Comparison of ENCODE assay signal across 15 cellular contexts in the genomic region with DNA sequence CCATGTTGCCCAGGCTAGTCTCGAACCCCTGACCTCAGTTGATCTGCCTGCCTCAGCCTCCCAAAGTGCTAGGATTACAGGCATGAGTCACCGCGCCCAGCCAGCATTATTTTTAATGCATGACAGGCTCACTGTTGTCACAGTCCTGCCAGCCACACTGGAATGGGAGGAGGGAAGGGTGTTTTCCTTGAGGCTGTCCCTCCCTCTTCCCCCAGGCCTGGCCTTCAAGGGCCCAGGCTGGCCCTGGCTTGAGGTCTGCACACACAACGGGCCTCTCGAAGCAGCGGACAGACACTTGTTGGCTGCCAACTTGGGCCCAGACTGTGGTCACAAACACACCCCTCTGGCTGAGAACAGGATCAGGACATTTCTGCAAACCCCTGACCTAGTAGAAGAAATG. TPM values are rescaled to one million over a fixed set of nuclear protein-coding genes. Genes with fewer than 3 reads are reported as not detected.
DNase-seq lines count a peak whose midpoint lies in the region; ATAC-seq and TF ChIP-seq lines count a peak whose summit lies in the region.
"Had no signal": no experiment of that assay in that cellular context is flagged by ENCODE, and none has a peak within 500 bp of the region (broad histone marks: within the 10 kb centered on the region; RNA-seq: fewer than 3 reads in every experiment).

No MANE protein-coding gene starts in this region.

- intact Hi-C loops in left ventricle myocardium inferior (cut with micrococcal nuclease) (no loop called here), sciatic nerve (cut with DNase I) (no loop called here), prostate gland (cut with DNase I) (no loop called here)

- H3K9me2 ChIP-seq in hepatocyte (replicated peaks; ENCODE audit: insufficient read depth): no peaks in the 10 kb centered on the region

- peaks cover 7% of the 10 kb centered on the region for H3K36me3 ChIP-seq in left ventricle myocardium inferior
- H3K36me3 ChIP-seq in hepatocyte (replicated peaks; ENCODE audit: insufficient read depth, low read depth): no peaks in the 10 kb centered on the region
- H3K36me3 ChIP-seq in prostate gland: no peaks in the 10 kb centered on the region

- no peaks in the 10 kb centered on the region for H3K79me2 ChIP-seq in hepatocyte

- DNase-seq in C1 segment of cervical spinal cord (lab: John Stamatoyannopoulos, UW): peak in 8 of 14 donors; percentile 20 to 63 (median 42)
- DNase-seq in anterior cingulate cortex (lab: John Stamatoyannopoulos, UW): peak in 42 of 58 donors; percentile 10 to 85 (median 57)
- peak; percentile 59 for DNase-seq in left ventricle myocardium inferior
- no peak for DNase-seq in sciatic nerve (ENCODE audit: low spot score)
- no peak for DNase-seq in hepatocyte (ENCODE audit: low spot score)
- DNase-seq in activated naive CD4-positive, alpha-beta T cell treated with anti-CD3 and anti-CD28 coated beads, Interleukin-2, amount 50 U/mL, for 16 hours: no peak
- no peak for DNase-seq in AG08396 (ENCODE audit: low spot score)
- no peak for DNase-seq in prostate gland (ENCODE audit: low spot score)
- DNase-seq: activated CD4-positive, alpha-beta memory T cell treated with anti-CD3 and anti-CD28 coated beads, Interleukin-2, amount 10 ng/mL, durations not matched to agents 7 days and 5 days; activated naive CD4-positive, alpha-beta T cell treated with Interleukin-2 at 50 U/mL for 16 hours; DMS79 treated with DMSO at 0.1 percent for 48 hours; Kasumi-1; T-helper 17 cell had no signal

- H3K27me3 ChIP-seq in left ventricle myocardium inferior (ENCODE audit: low read depth) (no peaks in the 10 kb centered on the region), hepatocyte (no peaks in the 10 kb centered on the region), prostate gland (replicated peaks; ENCODE audit: insufficient read depth) (no peaks in the 10 kb centered on the region)

- no peak overlapping the region for H2AFZ ChIP-seq in hepatocyte
- H2AFZ ChIP-seq: PC-9 had no signal

- H3K4me3 ChIP-seq in left ventricle myocardium inferior (no peak overlapping the region), hepatocyte (no peak overlapping the region), prostate gland (no peak overlapping the region)
- H3K4me3 ChIP-seq: PC-9, skin epidermis had no signal

- no peak for TF ChIP-seq CTCF in left ventricle myocardium inferior (IDR thresholded peaks at IDR 0.05; ENCODE audit: borderline replicate concordance)
- no peak for TF ChIP-seq CTCF in hepatocyte (IDR thresholded peaks at IDR 0.05; ENCODE audit: poor library complexity)
- no peak for TF ChIP-seq CTCF in prostate gland (IDR thresholded peaks at IDR 0.05)

- peak overlapping the region; percentile 91 for H3K27ac ChIP-seq in left ventricle myocardium inferior (replicated peaks)
- H3K27ac ChIP-seq in hepatocyte: no peak overlapping the region
- H3K27ac ChIP-seq in prostate gland: no peak overlapping the region
- H3K27ac ChIP-seq: PC-9 had no signal

- ATAC-seq in sciatic nerve: peak; percentile 74
- ATAC-seq: T-helper 17 cell had no signal

- no peaks in the 10 kb centered on the region for H4K20me1 ChIP-seq in hepatocyte (ENCODE audit: insufficient read depth, poor library complexity, severe bottlenecking)

- 89% methylated on average over 6 of the region's 6 CpGs for WGBS in hepatocyte (ENCODE audit: low lambda C conversion rate, missing lambda C conversion rate)
- 70% methylated on average over 6 of the region's 6 CpGs for WGBS in prostate gland

- H3K9me3 ChIP-seq in left ventricle myocardium inferior (replicated peaks) (no peaks in the 10 kb centered on the region), hepatocyte (ENCODE audit: low read depth) (no peaks in the 10 kb centered on the region), prostate gland (no peaks in the 10 kb centered on the region)

- H3K4me2 ChIP-seq in hepatocyte: no peak overlapping the region
- H3K4me2 ChIP-seq: PC-9 had no signal

- peaks cover 86% of the 10 kb centered on the region for H3K4me1 ChIP-seq in left ventricle myocardium inferior
- no peaks in the 10 kb centered on the region for H3K4me1 ChIP-seq in hepatocyte (ENCODE audit: insufficient read depth)
- no peaks in the 10 kb centered on the region for H3K4me1 ChIP-seq in prostate gland (replicated peaks)

- no peak for TF ChIP-seq POLR2A in prostate gland (IDR thresholded peaks at IDR 0.05)

RNA-seq across cellular contexts. Expression of gene SNTA1, which starts 10.1 kb away (rescaled TPM):
- total RNA-seq in left ventricle myocardium inferior: 202 TPM
- total RNA-seq in sciatic nerve: 47.1 TPM
- 24.5 and 28.0 TPM in 2 replicates for total RNA-seq in hepatocyte
- polyA plus RNA-seq in hepatocyte: 24.0 and 24.6 TPM in 2 replicates
- total RNA-seq in prostate gland: 100 to 1,000 TPM in 1 of 2 donors, 10 to 100 TPM in 1; 25.4 to 128 TPM

RNA-seq across cellular contexts. Expression of gene CDK5RAP1, which starts 32.1 kb away (rescaled TPM):
- 19.9 TPM for total RNA-seq in left ventricle myocardium inferior
- 27.4 TPM for total RNA-seq in sciatic nerve
- 22.4 and 35.6 TPM in 2 replicates for total RNA-seq in hepatocyte
- 52.2 and 63.1 TPM in 2 replicates for polyA plus RNA-seq in hepatocyte
- 10 to 100 TPM; 18.0 to 24.7 TPM for total RNA-seq in prostate gland

RNA-seq across cellular contexts. Expression of gene CBFA2T2, which starts 56.4 kb away (rescaled TPM):
- total RNA-seq in left ventricle myocardium inferior: 10.7 TPM
- 26.0 TPM for total RNA-seq in sciatic nerve
- 29.2 and 31.1 TPM in 2 replicates for total RNA-seq in hepatocyte
- 33.1 and 37.5 TPM in 2 replicates for polyA plus RNA-seq in hepatocyte
- total RNA-seq in prostate gland: 10 to 100 TPM; 40.3 to 54.6 TPM

Comparison
In these comparisons a context has a peak if more than half of its experiments do, and no peak if none do; other contexts are left out.
1. DNase-seq: peak in C1 segment of cervical spinal cord (8 of 14), anterior cingulate cortex (42 of 58) and left ventricle myocardium inferior (single experiment); none in sciatic nerve (single experiment), hepatocyte (single experiment), activated naive CD4-positive, alpha-beta T cell treated with anti-CD3 and anti-CD28 coated beads, Interleukin-2, amount 50 U/mL, for 16 hours (single experiment), AG08396 (single experiment) and prostate gland (single experiment).